ENCODE assay signal across 8 cellular contexts in the genomic region with DNA sequence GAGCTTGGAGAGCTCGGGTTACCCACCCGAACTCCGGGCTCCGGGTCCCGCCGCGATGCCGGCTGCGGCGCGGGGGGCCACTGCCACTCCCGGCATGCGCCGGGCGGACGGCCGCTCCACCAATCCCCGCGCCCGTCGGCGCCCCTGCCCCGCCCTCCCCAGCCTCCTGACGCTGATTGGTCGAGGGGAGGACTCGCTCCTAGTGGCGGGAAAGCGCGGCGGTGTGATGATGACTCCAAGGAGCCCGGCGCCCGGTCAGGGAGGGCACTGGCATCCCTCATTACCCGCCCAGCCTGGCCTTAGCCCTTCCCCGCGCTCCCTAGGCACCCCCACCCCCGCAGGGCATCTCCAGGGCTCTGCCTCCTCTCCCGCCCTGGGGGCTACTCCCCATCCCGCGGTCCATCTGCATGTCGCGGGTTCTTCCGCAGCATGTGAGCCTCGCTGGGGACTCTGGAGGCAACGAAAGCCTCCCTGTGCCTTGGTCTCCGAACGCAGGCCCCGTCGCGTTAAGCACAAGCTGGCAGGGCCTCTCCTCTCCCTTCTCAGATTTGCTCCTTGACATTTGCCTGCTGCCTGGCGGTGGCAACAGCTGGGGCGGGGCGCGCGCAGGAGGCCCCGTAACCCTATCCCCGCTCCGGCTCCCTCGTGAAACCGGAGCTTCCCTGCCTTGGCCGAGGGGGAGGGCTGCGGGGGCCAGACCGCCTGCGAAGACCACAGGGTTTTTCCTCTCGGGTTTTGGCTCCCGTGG. TPM values are rescaled to one million over a fixed set of nuclear protein-coding genes. Genes with fewer than 3 reads are reported as not detected.
A peak's percentile ranks its signal among the peaks of the same experiment; 100 is the strongest.
DNase-seq lines count a peak whose midpoint lies in the region; ATAC-seq and TF ChIP-seq lines count a peak whose summit lies in the region.

No MANE protein-coding gene starts in this region.

- H3K36me3 ChIP-seq in CD4-positive, CD25-positive, alpha-beta regulatory T cell (ENCODE audit: control insufficient read depth, insufficient read depth, low read length) = no peaks in the 10 kb centered on the region

- peak overlapping the region; percentile 67 for H3K4me3 ChIP-seq in CD4-positive, CD25-positive, alpha-beta regulatory T cell (ENCODE audit: low read depth, low read length)

- peaks cover 17% of the 10 kb centered on the region for H3K4me1 ChIP-seq in CD4-positive, CD25-positive, alpha-beta regulatory T cell (ENCODE audit: control insufficient read depth, insufficient read depth, low read length, poor library complexity, severe bottlenecking)

- H3K4me1 Mint-ChIP-seq in CD4-positive, CD25-positive, alpha-beta regulatory T cell = peaks cover 0 to 23% (median 9%) of the 10 kb centered on the region in 4 donors
- H3K4me1 Mint-ChIP-seq in activated CD8-positive, alpha-beta T cell treated with anti-CD3 and anti-CD28 coated beads for 36 hours (ENCODE audit: low read depth) = peaks cover 18% of the 10 kb centered on the region
- H3K4me1 Mint-ChIP-seq in memory B cell = peaks cover 19% of the 10 kb centered on the region

- peak; percentile 79 to 89 (median 87) for DNase-seq in CD4-positive, CD25-positive, alpha-beta regulatory T cell
- DNase-seq in HS-27A (ENCODE audit: low read depth) = peak; percentile 73
- DNase-seq in NCI-H82 treated with DMSO at 0.1 percent for 48 hours (lab: John Stamatoyannopoulos, UW; ENCODE audit: unreplicated experiment) = peak; percentile 66
- DNase-seq in activated CD8-positive, alpha-beta T cell treated with anti-CD3 and anti-CD28 coated beads for 36 hours = peak; percentile 94
- peak; percentile 86 for DNase-seq in effector CD4-positive, alpha-beta T cell
- DNase-seq in memory B cell (ENCODE audit: low spot score in 2 of 2) = peak; percentile 64 to 68
- peak; percentile 87 to 95 (median 89) for DNase-seq in stimulated activated CD4-positive, alpha-beta T cell treated with anti-CD3 and anti-CD28 coated beads, TNF-alpha, amount 100 ng/mL, for 24 hours (ENCODE audit: low read depth in 3 of 3)

- H3K9me3 ChIP-seq in CD4-positive, CD25-positive, alpha-beta regulatory T cell (ENCODE audit: control insufficient read depth in 2 of 2, low read length in 2 of 2) = no peaks in the 10 kb centered on the region

- peaks cover 6% of the 10 kb centered on the region for H3K27me3 Mint-ChIP-seq in CD4-positive, CD25-positive, alpha-beta regulatory T cell
- H3K27me3 Mint-ChIP-seq in activated CD8-positive, alpha-beta T cell treated with anti-CD3 and anti-CD28 coated beads for 36 hours = peaks cover 10% of the 10 kb centered on the region
- H3K27me3 Mint-ChIP-seq in memory B cell = peaks cover 17% of the 10 kb centered on the region

- no peaks in the 10 kb centered on the region for H3K27me3 ChIP-seq in CD4-positive, CD25-positive, alpha-beta regulatory T cell (ENCODE audit: control insufficient read depth, insufficient read depth, low read length)

- H3K27ac ChIP-seq in CD4-positive, CD25-positive, alpha-beta regulatory T cell (ENCODE audit: insufficient read depth, low read length, poor library complexity, severe bottlenecking) = peak overlapping the region; percentile 51

- no peaks in the 10 kb centered on the region for H3K36me3 Mint-ChIP-seq in CD4-positive, CD25-positive, alpha-beta regulatory T cell
- no peaks in the 10 kb centered on the region for H3K36me3 Mint-ChIP-seq in activated CD8-positive, alpha-beta T cell treated with anti-CD3 and anti-CD28 coated beads for 36 hours (ENCODE audit: low read depth)
- H3K36me3 Mint-ChIP-seq in memory B cell = peaks cover 2% of the 10 kb centered on the region

- CTCF ChIA-PET in activated CD8-positive, alpha-beta T cell treated with anti-CD3 and anti-CD28 coated beads for 36 hours (lab: Charles Lee) = interaction anchor here (1.1 to 2.3 kb wide), 3 partner anchors 10 to 65 kb away, joined by 3 to 29 read pairs (median 6); no protein-coding TSS in a partner anchor

- no peak for TF ChIP-seq CTCF in activated CD8-positive, alpha-beta T cell treated with anti-CD3 and anti-CD28 coated beads for 36 hours (IDR thresholded peaks at IDR 0.05)

- intact Hi-C loops in activated CD8-positive, alpha-beta T cell treated with anti-CD3 and anti-CD28 coated beads for 36 hours (cut with micrococcal nuclease) = no loop called here

- no peaks in the 10 kb centered on the region for H3K9me3 Mint-ChIP-seq in CD4-positive, CD25-positive, alpha-beta regulatory T cell
- no peaks in the 10 kb centered on the region for H3K9me3 Mint-ChIP-seq in activated CD8-positive, alpha-beta T cell treated with anti-CD3 and anti-CD28 coated beads for 36 hours
- no peaks in the 10 kb centered on the region for H3K9me3 Mint-ChIP-seq in memory B cell

- no peak overlapping the region for H3K27ac Mint-ChIP-seq in CD4-positive, CD25-positive, alpha-beta regulatory T cell
- peak overlapping the region; percentile 79 for H3K27ac Mint-ChIP-seq in activated CD8-positive, alpha-beta T cell treated with anti-CD3 and anti-CD28 coated beads for 36 hours
- no peak overlapping the region for H3K27ac Mint-ChIP-seq in memory B cell

- ATAC-seq in CD4-positive, CD25-positive, alpha-beta regulatory T cell (ENCODE audit: low read depth in 2 of 2) = peak; percentile 96 to 98
- ATAC-seq in GM19452 (IDR thresholded peaks at IDR 0.05; ENCODE audit: unreplicated experiment) (peak; percentile 86), memory B cell (ENCODE audit: low read depth) (peak; percentile 98)
- ATAC-seq in activated CD8-positive, alpha-beta T cell treated with anti-CD3 and anti-CD28 coated beads for 36 hours = peak; percentile 96

- peak overlapping the region; percentile 66 to 95 (median 88) for H3K4me3 Mint-ChIP-seq in CD4-positive, CD25-positive, alpha-beta regulatory T cell
- H3K4me3 Mint-ChIP-seq in activated CD8-positive, alpha-beta T cell treated with anti-CD3 and anti-CD28 coated beads for 36 hours = peak overlapping the region; percentile 90
- H3K4me3 Mint-ChIP-seq in memory B cell = peak overlapping the region; percentile 87

- POLR2A ChIA-PET in activated CD8-positive, alpha-beta T cell treated with anti-CD3 and anti-CD28 coated beads for 36 hours (lab: Charles Lee) = interaction anchor here (0.6 to 4.2 kb wide), 17 partner anchors 9 to 928 kb away, joined by 3 to 40 read pairs (median 3); a partner anchor contains a TSS

RNA-seq across cellular contexts. Expression of a gene that starts 1.7 kb away (rescaled TPM):
- total RNA-seq in CD4-positive, CD25-positive, alpha-beta regulatory T cell = 1.4 TPM
- polyA plus RNA-seq in CD4-positive, CD25-positive, alpha-beta regulatory T cell = not detected
- total RNA-seq in activated CD8-positive, alpha-beta T cell treated with anti-CD3 and anti-CD28 coated beads for 36 hours = 1 to 10 TPM; 2.1 to 2.5 TPM

RNA-seq across cellular contexts. Expression of a gene that starts 16.4 kb away (rescaled TPM):
- total RNA-seq in CD4-positive, CD25-positive, alpha-beta regulatory T cell = 73.8 TPM
- 1 to 10 TPM; 1.5 to 2.4 (median 1.9) TPM for polyA plus RNA-seq in CD4-positive, CD25-positive, alpha-beta regulatory T cell
- 10 to 100 TPM; 31.2 to 31.5 TPM for total RNA-seq in activated CD8-positive, alpha-beta T cell treated with anti-CD3 and anti-CD28 coated beads for 36 hours

RNA-seq across cellular contexts. Expression of a gene that starts 33.9 kb away (rescaled TPM):
- 98.4 TPM for total RNA-seq in CD4-positive, CD25-positive, alpha-beta regulatory T cell
- polyA plus RNA-seq in CD4-positive, CD25-positive, alpha-beta regulatory T cell = 100 to 1,000 TPM; 125 to 165 (median 147) TPM
- 100 to 1,000 TPM; 309 to 323 TPM for total RNA-seq in activated CD8-positive, alpha-beta T cell treated with anti-CD3 and anti-CD28 coated beads for 36 hours

RNA-seq across cellular contexts. Expression of a gene that starts 45.0 kb away (rescaled TPM):
- total RNA-seq in CD4-positive, CD25-positive, alpha-beta regulatory T cell = 28.2 TPM
- polyA plus RNA-seq in CD4-positive, CD25-positive, alpha-beta regulatory T cell = 1 to 10 TPM; 2.9 to 3.9 (median 3.4) TPM
- 10 to 100 TPM; 13.1 to 14.0 TPM for total RNA-seq in activated CD8-positive, alpha-beta T cell treated with anti-CD3 and anti-CD28 coated beads for 36 hours

RNA-seq across cellular contexts. Expression of a gene that starts 51.8 kb away (rescaled TPM):
- total RNA-seq in CD4-positive, CD25-positive, alpha-beta regulatory T cell = 0.52 TPM
- 1 to 10 TPM in 1 of 4 donors, not detected in 3; 2.8 TPM for polyA plus RNA-seq in CD4-positive, CD25-positive, alpha-beta regulatory T cell
- 1 to 10 TPM; 1.1 to 1.3 TPM for total RNA-seq in activated CD8-positive, alpha-beta T cell treated with anti-CD3 and anti-CD28 coated beads for 36 hours

Comparison
In these comparisons a context has a peak if more than half of its experiments do, and no peak if none do; other contexts are left out.
1. Peak in every context shown above with its lines: DNase-seq, ATAC-seq, H3K4me3 ChIP-seq and H3K27ac ChIP-seq.